Comparison of ENCODE assay signal across 14 cellular contexts in genomic region chr17:11608396-11608795, GRCh38. TPM values are rescaled to one million over a fixed set of nuclear protein-coding genes. Genes with fewer than 3 reads are reported as not detected.
DNase-seq lines count a peak whose midpoint lies in the region; ATAC-seq and TF ChIP-seq lines count a peak whose summit lies in the region.
"Had no signal": no experiment of that assay in that cellular context is flagged by ENCODE, and none has a peak within 500 bp of the region (broad histone marks: within the 10 kb centered on the region; RNA-seq: fewer than 3 reads in every experiment).

No MANE protein-coding gene starts in this region.

- H3K9me3 ChIP-seq in heart right ventricle: no peaks in the 10 kb centered on the region
- H3K9me3 ChIP-seq: BLaER1 had no signal

- H3K36me3 ChIP-seq in heart right ventricle: no peaks in the 10 kb centered on the region
- H3K36me3 ChIP-seq: BLaER1 had no signal

- peaks cover 0 to 40% (median 6%) of the 10 kb centered on the region in 7 donors for H3K27me3 ChIP-seq in heart right ventricle
- H3K27me3 ChIP-seq: BLaER1 had no signal

- DNase-seq in Ammon's horn (ENCODE audit: low spot score) (peak; percentile 71), NCI-H2029 treated with DMSO at 0.1 percent for 48 hours (lab: John Stamatoyannopoulos, UW) (peak; percentile 4), heart right ventricle (peak in 1 of 2 donors; percentile 44), omental fat pad (ENCODE audit: low spot score) (no peak), GM13976 (ENCODE audit: low spot score) (no peak), AML-193 (lab: John Stamatoyannopoulos, UW) (no peak)
- no peak for DNase-seq in activated CD4-positive, alpha-beta T cell treated with anti-CD3 and anti-CD28 coated beads, Interleukin-2, amount 50 U/mL, for 48 hours
- DNase-seq: IMR-90; NCI-H446 treated with DMSO at 0.1 percent for 48 hours; stimulated activated naive CD8-positive, alpha-beta T cell treated with anti-CD3 and anti-CD28 coated beads, Interleukin-15, Interleukin-2, amounts not matched to agents 100 U/mL and 50 U/mL, for 24 hours had no signal

- intact Hi-C loops in heart right ventricle (cut with DNase I): no loop called here

- H3K27ac ChIP-seq in heart right ventricle: peak overlapping the region in 2 of 10 donors; percentile 23 to 43
- H3K27ac ChIP-seq: BLaER1 had no signal

- no peak for TF ChIP-seq CTCF in heart right ventricle (IDR thresholded peaks at IDR 0.05)
- TF ChIP-seq CTCF in omental fat pad (IDR thresholded peaks at IDR 0.05): no peak
- no peak for TF ChIP-seq CTCF in GM13976 (IDR thresholded peaks at IDR 0.05; ENCODE audit: borderline replicate concordance, control extremely low read depth, extremely low read depth, insufficient read depth, missing control alignments)

- peaks cover 0 to 12% (median 0%) of the 10 kb centered on the region in 9 donors for H3K4me1 ChIP-seq in heart right ventricle
- H3K4me1 ChIP-seq: BLaER1 had no signal

- 24 to 35% methylated on average over 6 of the region's 6 CpGs for WGBS in heart right ventricle, 2 donors

- peak; percentile 55 to 90 (median 73) for ATAC-seq in heart right ventricle
- peak; percentile 95 for ATAC-seq in omental fat pad (ENCODE audit: low FRiP score)
- ATAC-seq in HG02798 (IDR thresholded peaks at IDR 0.05; ENCODE audit: poor library complexity, unreplicated experiment): no peak
- ATAC-seq: stimulated activated naive CD8-positive, alpha-beta T cell treated with anti-CD3 and anti-CD28 coated beads, Interleukin-15, Interleukin-2, amounts not matched to agents 100 U/mL and 50 U/mL, for 24 hours had no signal

- in situ Hi-C loops in GM13976 (cut with MboI; ENCODE audit: low sequenced_read_pairs, unreplicated experiment): no loop called here

- no peak overlapping the region for H3K4me3 ChIP-seq in heart right ventricle
- H3K4me3 ChIP-seq: BLaER1 had no signal

RNA-seq across cellular contexts. Expression of gene DNAH9, which starts 10.1 kb away (rescaled TPM):
- under 1 TPM in 1 of 10 donors, not detected in 9; 0.06 TPM for total RNA-seq in heart right ventricle
- polyA plus RNA-seq in heart right ventricle: under 1 TPM in 1 of 2 donors, not detected in 1; 0.10 TPM
- total RNA-seq in omental fat pad: 1 to 10 TPM in 3 of 4 donors, under 1 TPM in 1; 0.72 to 6.0 (median 3.1) TPM
- total RNA-seq: astrocyte, fibroblast of lung, IMR-90 had no signal
- polyA plus RNA-seq: fibroblast of lung, IMR-90 had no signal

Comparison
In these comparisons a context has a peak if more than half of its experiments do, and no peak if none do; other contexts are left out.
1. DNase-seq: peak in Ammon's horn (single experiment) and NCI-H2029 treated with DMSO at 0.1 percent for 48 hours (single experiment); none in omental fat pad (single experiment), GM13976 (single experiment), AML-193 (0 of 2) and activated CD4-positive, alpha-beta T cell treated with anti-CD3 and anti-CD28 coated beads, Interleukin-2, amount 50 U/mL, for 48 hours (0 of 2).